In genomic region chr9:129697956-129698757, GRCh38 we compare ENCODE assay signal across 8 cellular contexts. TPM values are rescaled to one million over a fixed set of nuclear protein-coding genes. Genes with fewer than 3 reads are reported as not detected.
DNase-seq lines count a peak whose midpoint lies in the region; ATAC-seq and TF ChIP-seq lines count a peak whose summit lies in the region.

No MANE protein-coding gene starts in this region.

- intact Hi-C loops in head of caudate nucleus (cut with DNase I), result no loop called here
- intact Hi-C loops in CD4-positive, alpha-beta memory T cell (cut with micrococcal nuclease), result no loop called here

- H3K27me3 ChIP-seq in CD4-positive, alpha-beta memory T cell (ENCODE audit: insufficient read depth, low read length), result peaks cover 9% of the 10 kb centered on the region

- H3K27me3 Mint-ChIP-seq in T-helper 17 cell, result peaks cover 64% of the 10 kb centered on the region
- H3K27me3 Mint-ChIP-seq in CD4-positive, alpha-beta memory T cell, result peaks cover 26 to 28% of the 10 kb centered on the region in 2 donors

- H3K27ac ChIP-seq in CD4-positive, alpha-beta memory T cell (ENCODE audit: low read depth, low read length), result no peak overlapping the region

- ATAC-seq in T-helper 17 cell (no peak), GM19452 (IDR thresholded peaks at IDR 0.05; ENCODE audit: unreplicated experiment) (no peak)

- H3K9me3 ChIP-seq in T-helper 17 cell (ENCODE audit: control insufficient read depth, low read length, poor library complexity, severe bottlenecking), result no peaks in the 10 kb centered on the region
- H3K9me3 ChIP-seq in CD4-positive, alpha-beta memory T cell (ENCODE audit: control insufficient read depth in 1 of 2, low read length in 2 of 2), result no peaks in the 10 kb centered on the region

- H3K36me3 ChIP-seq in CD4-positive, alpha-beta memory T cell (ENCODE audit: insufficient read depth, low read length), result no peaks in the 10 kb centered on the region

- TF ChIP-seq CTCF in foreskin fibroblast (IDR thresholded peaks at IDR 0.05; ENCODE audit: low read depth, low read length), result no peak

- peak overlapping the region; percentile 25 for H3K4me3 Mint-ChIP-seq in T-helper 17 cell
- H3K4me3 Mint-ChIP-seq in CD4-positive, alpha-beta memory T cell, result no peak overlapping the region

- no peaks in the 10 kb centered on the region for H3K36me3 Mint-ChIP-seq in T-helper 17 cell (ENCODE audit: low read depth)
- no peaks in the 10 kb centered on the region for H3K36me3 Mint-ChIP-seq in CD4-positive, alpha-beta memory T cell

- POLR2A ChIA-PET in CD4-positive, alpha-beta memory T cell (lab: Charles Lee; ENCODE audit: partially characterized antibody), result no interaction called here

- peaks cover 4% of the 10 kb centered on the region for H3K4me1 Mint-ChIP-seq in T-helper 17 cell
- H3K4me1 Mint-ChIP-seq in CD4-positive, alpha-beta memory T cell, result peaks cover 0 to 6% (median 1%) of the 10 kb centered on the region in 4 donors

- no peak overlapping the region for H3K27ac Mint-ChIP-seq in T-helper 17 cell
- no peak overlapping the region for H3K27ac Mint-ChIP-seq in CD4-positive, alpha-beta memory T cell

- DNase-seq in D341Med (ENCODE audit: low spot score), result peak; percentile 60
- DNase-seq in T-helper 17 cell, result no peak
- DNase-seq in foreskin fibroblast, result peak; percentile 84
- peak; percentile 36 for DNase-seq in retina
- no peak for DNase-seq in head of caudate nucleus
- DNase-seq in CD4-positive, alpha-beta memory T cell, result no peak
- no peak for DNase-seq in COLO668 (lab: John Stamatoyannopoulos, UW; ENCODE audit: unreplicated experiment)

- H3K9me3 Mint-ChIP-seq in CD4-positive, alpha-beta memory T cell, result no peaks in the 10 kb centered on the region

- peak overlapping the region; percentile 19 to 41 for H3K4me3 ChIP-seq in foreskin fibroblast (ENCODE audit: low read depth in 1 of 2, low read length in 2 of 2)
- H3K4me3 ChIP-seq in CD4-positive, alpha-beta memory T cell (ENCODE audit: low read length in 2 of 2), result no peak overlapping the region

- no peaks in the 10 kb centered on the region for H3K4me1 ChIP-seq in CD4-positive, alpha-beta memory T cell (ENCODE audit: insufficient read depth, low read length)

- CTCF ChIA-PET in CD4-positive, alpha-beta memory T cell (lab: Charles Lee; ENCODE audit: partially characterized antibody), result no interaction called here

RNA-seq across cellular contexts. Expression of gene PRRX2, which starts 32.7 kb away (rescaled TPM):
- not detected for total RNA-seq in T-helper 17 cell
- total RNA-seq in CD4-positive, alpha-beta memory T cell, result not detected
- polyA plus RNA-seq in CD4-positive, alpha-beta memory T cell, result not detected

RNA-seq across cellular contexts. Expression of gene PTGES, which starts 54.7 kb away (rescaled TPM):
- total RNA-seq in T-helper 17 cell, result under 1 TPM in 1 of 2 donors, not detected in 1; 0.15 TPM
- not detected for total RNA-seq in CD4-positive, alpha-beta memory T cell
- polyA plus RNA-seq in CD4-positive, alpha-beta memory T cell, result not detected

RNA-seq across cellular contexts. Expression of gene ASB6, which starts 56.2 kb away (rescaled TPM):
- total RNA-seq in T-helper 17 cell, result 10 to 100 TPM; 21.9 to 28.7 TPM
- total RNA-seq in CD4-positive, alpha-beta memory T cell, result 10 to 100 TPM; 33.0 to 33.1 TPM
- 10 to 100 TPM; 17.3 to 29.7 TPM for polyA plus RNA-seq in CD4-positive, alpha-beta memory T cell

Comparison
In these comparisons a context has a peak if more than half of its experiments do, and no peak if none do; other contexts are left out.
1. DNase-seq: peak in D341Med (single experiment), foreskin fibroblast (2 of 2) and retina (single experiment); none in T-helper 17 cell (0 of 3), head of caudate nucleus (0 of 42), CD4-positive, alpha-beta memory T cell (0 of 5) and COLO668 (single experiment).
2. H3K4me3 ChIP-seq: peak in foreskin fibroblast (2 of 2); none in CD4-positive, alpha-beta memory T cell (0 of 2).